9 cellular contexts compared by ENCODE assay signal in the genomic region with DNA sequence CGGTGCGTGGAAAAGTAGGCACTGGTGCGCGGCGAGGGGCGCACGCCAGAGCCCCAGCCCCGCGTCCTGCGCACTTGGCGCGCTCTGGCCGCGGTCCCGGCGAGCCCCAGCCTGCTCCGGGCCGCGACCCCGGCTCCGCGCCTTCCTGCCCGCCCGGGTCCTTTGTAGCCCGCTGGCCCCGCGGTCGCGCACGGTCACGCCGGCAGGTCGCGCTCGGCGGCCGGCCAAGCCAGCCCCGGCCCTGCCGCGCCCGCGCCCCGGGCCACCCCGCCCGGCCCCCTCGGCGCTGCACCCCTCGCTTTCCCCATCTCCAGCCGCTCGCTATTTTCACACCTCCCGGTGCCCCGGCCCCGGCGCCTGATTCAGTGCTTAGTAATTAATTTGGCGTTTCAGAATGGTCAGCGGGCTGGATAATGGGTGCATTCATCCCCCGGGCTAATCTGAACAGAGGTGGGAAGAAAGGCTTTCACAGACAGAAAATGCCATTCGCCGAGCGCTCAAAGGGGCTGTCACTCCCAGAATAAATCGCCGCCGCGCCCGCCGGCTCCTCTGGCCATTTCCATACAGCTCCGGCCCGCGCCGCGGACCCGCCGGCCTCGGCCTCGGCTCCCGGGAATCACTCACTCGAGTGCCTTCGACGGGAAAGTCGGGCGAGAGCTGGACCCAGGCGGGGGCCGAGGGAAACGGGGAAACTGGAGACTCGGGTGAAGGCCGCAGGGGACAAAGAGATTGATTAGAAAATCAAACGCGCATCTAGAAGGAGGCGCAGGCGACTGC. TPM values are rescaled to one million over a fixed set of nuclear protein-coding genes. Genes with fewer than 3 reads are reported as not detected.
DNase-seq lines count a peak whose midpoint lies in the region; ATAC-seq and TF ChIP-seq lines count a peak whose summit lies in the region.
"Had no signal": no experiment of that assay in that cellular context is flagged by ENCODE, and none has a peak within 500 bp of the region (broad histone marks: within the 10 kb centered on the region; RNA-seq: fewer than 3 reads in every experiment).

No MANE protein-coding gene starts in this region.

- peaks cover 35% of the 10 kb centered on the region for H3K27me3 ChIP-seq in effector memory CD4-positive, alpha-beta T cell (replicated peaks; ENCODE audit: control insufficient read depth, insufficient read depth, low read length, poor library complexity, severe bottlenecking)
- peaks cover 4 to 6% of the 10 kb centered on the region in 2 donors for H3K27me3 ChIP-seq in uterus

- peak overlapping the region in 9 of 10 donors; percentile 36 to 75 (median 64) for H3K4me3 Mint-ChIP-seq in naive thymus-derived CD8-positive, alpha-beta T cell

- H3K27ac Mint-ChIP-seq in naive thymus-derived CD8-positive, alpha-beta T cell: no peak overlapping the region

- no peaks in the 10 kb centered on the region for H3K36me3 ChIP-seq in effector memory CD4-positive, alpha-beta T cell (ENCODE audit: control insufficient read depth, insufficient read depth, low read length)
- H3K36me3 ChIP-seq in uterus: no peaks in the 10 kb centered on the region

- H3K9me3 ChIP-seq in effector memory CD4-positive, alpha-beta T cell (ENCODE audit: control insufficient read depth, low read length): no peaks in the 10 kb centered on the region
- H3K9me3 ChIP-seq in uterus: no peaks in the 10 kb centered on the region

- TF ChIP-seq POLR2A in uterus (IDR thresholded peaks at IDR 0.05): no peak

- peaks cover 4 to 25% (median 17%) of the 10 kb centered on the region in 4 donors for H3K4me1 Mint-ChIP-seq in naive thymus-derived CD8-positive, alpha-beta T cell

- peaks cover 13% of the 10 kb centered on the region for H3K4me1 ChIP-seq in effector memory CD4-positive, alpha-beta T cell (ENCODE audit: control insufficient read depth, insufficient read depth, low read length, poor library complexity, severe bottlenecking)
- peaks cover 0 to 11% of the 10 kb centered on the region in 2 donors for H3K4me1 ChIP-seq in uterus

- DNase-seq in Right ventricle myocardium inferior (ENCODE audit: missing footprints) (no peak), Right ventricle myocardium superior (no peak), uterus (no peak), T-helper 1 cell (no peak), DMS153 treated with DMSO at 0.1 percent for 48 hours (lab: John Stamatoyannopoulos, UW; ENCODE audit: unreplicated experiment) (no peak)
- no peak for DNase-seq in effector memory CD4-positive, alpha-beta T cell
- no peak for DNase-seq in naive thymus-derived CD8-positive, alpha-beta T cell
- DNase-seq: amniotic stem cell had no signal

- H3K9me3 Mint-ChIP-seq in naive thymus-derived CD8-positive, alpha-beta T cell: peaks cover 0 to 21% (median 4%) of the 10 kb centered on the region in 9 donors

- ATAC-seq in Right ventricle myocardium inferior: peak; percentile 13
- no peak for ATAC-seq in Right ventricle myocardium superior (ENCODE audit: poor library complexity)
- peak in 1 of 2 donors; percentile 5 for ATAC-seq in naive thymus-derived CD8-positive, alpha-beta T cell
- ATAC-seq in HG03159 (IDR thresholded peaks at IDR 0.05; ENCODE audit: unreplicated experiment): no peak

- POLR2A ChIA-PET in naive thymus-derived CD8-positive, alpha-beta T cell (lab: Charles Lee): no interaction called here

- H3K27ac ChIP-seq in effector memory CD4-positive, alpha-beta T cell (ENCODE audit: insufficient read depth, low read length, poor library complexity, severe bottlenecking): no peak overlapping the region
- no peak overlapping the region for H3K27ac ChIP-seq in uterus

- intact Hi-C loops in Right ventricle myocardium inferior (cut with DNase I) (no loop called here), Right ventricle myocardium superior (cut with DNase I) (no loop called here), uterus (cut with DNase I; ENCODE audit: low total_unique reads) (no loop called here)

- H3K27me3 Mint-ChIP-seq in naive thymus-derived CD8-positive, alpha-beta T cell: peaks cover 34 to 78% (median 49%) of the 10 kb centered on the region in 5 donors

- TF ChIP-seq CTCF in uterus (IDR thresholded peaks at IDR 0.05): no peak

- H3K36me3 Mint-ChIP-seq in naive thymus-derived CD8-positive, alpha-beta T cell: peaks cover 0 to 8% (median 5%) of the 10 kb centered on the region in 3 donors

- peak overlapping the region; percentile 44 for H3K4me3 ChIP-seq in effector memory CD4-positive, alpha-beta T cell (ENCODE audit: insufficient read depth, low read depth, low read length, poor library complexity, severe bottlenecking)
- H3K4me3 ChIP-seq in uterus: peak overlapping the region; percentile 13 to 30

RNA-seq across cellular contexts. Expression of gene NTN1, which starts 17.8 kb away (rescaled TPM):
- total RNA-seq in Right ventricle myocardium inferior (24.5 TPM), Right ventricle myocardium superior (19.4 TPM), uterus (10 to 100 TPM in 2 of 4 donors, 1 to 10 TPM in 2; 3.3 to 19.2 (median 10.4) TPM)
- total RNA-seq in naive thymus-derived CD8-positive, alpha-beta T cell: under 1 TPM in 1 of 2 experiments, not detected in 1; 0.05 TPM
- polyA plus RNA-seq in naive thymus-derived CD8-positive, alpha-beta T cell: not detected

RNA-seq across cellular contexts. Expression of gene PIK3R5, which starts 38.0 kb away (rescaled TPM):
- total RNA-seq in Right ventricle myocardium inferior: 2.8 TPM
- 2.5 TPM for total RNA-seq in Right ventricle myocardium superior
- total RNA-seq in naive thymus-derived CD8-positive, alpha-beta T cell: 100 to 1,000 TPM in 1 of 2 experiments, 10 to 100 TPM in 1; 94.1 to 104 TPM
- polyA plus RNA-seq in naive thymus-derived CD8-positive, alpha-beta T cell: 10 to 100 TPM; 20.0 to 44.0 (median 25.8) TPM
- total RNA-seq in uterus: 10 to 100 TPM in 2 of 4 donors, 1 to 10 TPM in 2; 1.6 to 12.0 (median 8.4) TPM

Comparison
In these comparisons a context has a peak if more than half of its experiments do, and no peak if none do; other contexts are left out.
1. RNA of gene NTN1, which starts 17.8 kb away (total RNA-seq): 24.5 TPM in Right ventricle myocardium inferior (single experiment), 19.4 TPM in Right ventricle myocardium superior (single experiment) and 3.3 to 19.2 TPM in uterus; 0.05 TPM in naive thymus-derived CD8-positive, alpha-beta T cell; every median in the first group is over 4 times any median in the second.
2. RNA of gene PIK3R5, which starts 38.0 kb away (total RNA-seq): 94.1 to 104 TPM in naive thymus-derived CD8-positive, alpha-beta T cell; 1.6 to 12.0 TPM in uterus, 2.8 TPM in Right ventricle myocardium inferior (single experiment) and 2.5 TPM in Right ventricle myocardium superior (single experiment); every median in the first group is over 4 times any median in the second.